11 cellular contexts compared by ENCODE assay signal in genomic region chr20:33827629-33828325, GRCh38. TPM values are rescaled to one million over a fixed set of nuclear protein-coding genes. Genes with fewer than 3 reads are reported as not detected.
DNase-seq lines count a peak whose midpoint lies in the region; ATAC-seq and TF ChIP-seq lines count a peak whose summit lies in the region.
"Had no signal": no experiment of that assay in that cellular context is flagged by ENCODE, and none has a peak within 500 bp of the region (broad histone marks: within the 10 kb centered on the region; RNA-seq: fewer than 3 reads in every experiment).

No MANE protein-coding gene starts in this region.

- intact Hi-C loops in mucosa of descending colon (cut with DNase I, micrococcal nuclease), result no loop called here

- H3K9ac ChIP-seq in Karpas-422 (ENCODE audit: low read length), result no peak overlapping the region

- DNase-seq in Karpas-422, result no peak
- no peak for DNase-seq in T-helper 17 cell
- DNase-seq in hepatocyte (ENCODE audit: low spot score), result no peak
- DNase-seq in HUDEP-2 (lab: John Stamatoyannopoulos, UW; ENCODE audit: unreplicated experiment in 76 of 76), result no peak
- DNase-seq in inferior parietal cortex (ENCODE audit: extremely low spot score), result no peak
- no peak for DNase-seq in mucosa of descending colon
- DNase-seq: hypothalamus, NCI-H1048, T-helper 9 cell had no signal

- WGBS in hepatocyte (ENCODE audit: low lambda C conversion rate, missing lambda C conversion rate), result 78% methylated on average over 4 of the region's 4 CpGs

- H3K27me3 ChIP-seq in Karpas-422 (ENCODE audit: low read length) (no peaks in the 10 kb centered on the region), hepatocyte (no peaks in the 10 kb centered on the region)

- TF ChIP-seq CTCF in hepatocyte (IDR thresholded peaks at IDR 0.05; ENCODE audit: poor library complexity) (no peak), mucosa of descending colon (IDR thresholded peaks at IDR 0.05) (no peak)

- H3K4me2 ChIP-seq in Karpas-422 (ENCODE audit: low read depth, low read length, poor library complexity, severe bottlenecking), result peak overlapping the region; percentile 2
- peak overlapping the region; percentile 56 for H3K4me2 ChIP-seq in hepatocyte

- ATAC-seq in T-helper 17 cell, result no peak
- no peak for ATAC-seq in stimulated activated memory B cell treated with anti-CD40 and anti-IgM and Interleukin-4, amounts not matched to agents 10 μg/mL and 1 μg/mL and 100 μg/mL, for 72 hours
- ATAC-seq in mucosa of descending colon, result no peak
- ATAC-seq: HCT116 had no signal

- H3K27me3 Mint-ChIP-seq in T-helper 17 cell, result no peaks in the 10 kb centered on the region
- no peaks in the 10 kb centered on the region for H3K27me3 Mint-ChIP-seq in stimulated activated memory B cell treated with anti-CD40 and anti-IgM and Interleukin-4, amounts not matched to agents 10 μg/mL and 1 μg/mL and 100 μg/mL, for 72 hours

- no peaks in the 10 kb centered on the region for H3K9me3 ChIP-seq in Karpas-422 (ENCODE audit: low read length)
- H3K9me3 ChIP-seq in T-helper 17 cell (ENCODE audit: control insufficient read depth, low read length, poor library complexity, severe bottlenecking), result no peaks in the 10 kb centered on the region
- H3K9me3 ChIP-seq in hepatocyte (ENCODE audit: low read depth), result no peaks in the 10 kb centered on the region
- no peaks in the 10 kb centered on the region for H3K9me3 ChIP-seq in mucosa of descending colon

- 0 out of 2 replicates have a peak, but pooled peaks cover 3% of the 10 kb centered on the region for H3K36me3 ChIP-seq in Karpas-422 (ENCODE audit: insufficient read depth, low read length)
- H3K36me3 ChIP-seq in hepatocyte (replicated peaks; ENCODE audit: insufficient read depth, low read depth), result no peaks in the 10 kb centered on the region
- H3K36me3 ChIP-seq in mucosa of descending colon (ENCODE audit: low read depth), result no peaks in the 10 kb centered on the region

- H3K36me3 Mint-ChIP-seq in T-helper 17 cell (ENCODE audit: low read depth), result no peaks in the 10 kb centered on the region
- H3K36me3 Mint-ChIP-seq in stimulated activated memory B cell treated with anti-CD40 and anti-IgM and Interleukin-4, amounts not matched to agents 10 μg/mL and 1 μg/mL and 100 μg/mL, for 72 hours, result peaks cover 19% of the 10 kb centered on the region

- H3K9me3 Mint-ChIP-seq in stimulated activated memory B cell treated with anti-CD40 and anti-IgM and Interleukin-4, amounts not matched to agents 10 μg/mL and 1 μg/mL and 100 μg/mL, for 72 hours, result no peaks in the 10 kb centered on the region

- H3K9me2 ChIP-seq in Karpas-422 (replicated peaks; ENCODE audit: insufficient read depth, low read length), result no peaks in the 10 kb centered on the region
- H3K9me2 ChIP-seq in hepatocyte (replicated peaks; ENCODE audit: insufficient read depth), result no peaks in the 10 kb centered on the region

- H3K4me1 ChIP-seq in Karpas-422 (ENCODE audit: low read length) (peaks cover 36% of the 10 kb centered on the region), hepatocyte (ENCODE audit: insufficient read depth) (peaks cover 81% of the 10 kb centered on the region), mucosa of descending colon (ENCODE audit: low read depth) (peaks cover 84% of the 10 kb centered on the region)

- peaks cover 97% of the 10 kb centered on the region for H3K79me2 ChIP-seq in Karpas-422 (ENCODE audit: low read length)
- H3K79me2 ChIP-seq in hepatocyte, result peaks cover 95% of the 10 kb centered on the region

- H2AFZ ChIP-seq in Karpas-422 (ENCODE audit: low read length) (no peak overlapping the region), hepatocyte (no peak overlapping the region)

- H3K27ac ChIP-seq in Karpas-422 (ENCODE audit: low read length) (no peak overlapping the region), hepatocyte (peak overlapping the region; percentile 84)

- peaks cover 33% of the 10 kb centered on the region; the same call in 1 of the 2 replicates for H4K20me1 ChIP-seq in Karpas-422 (ENCODE audit: insufficient read depth, low read depth, low read length)
- peaks cover 100% of the 10 kb centered on the region for H4K20me1 ChIP-seq in hepatocyte (ENCODE audit: insufficient read depth, poor library complexity, severe bottlenecking)

- no peak overlapping the region for H3K4me3 ChIP-seq in Karpas-422 (ENCODE audit: low read length)
- H3K4me3 ChIP-seq in hepatocyte, result no peak overlapping the region
- H3K4me3 ChIP-seq in mucosa of descending colon, result no peak overlapping the region

- H3K4me3 Mint-ChIP-seq in T-helper 17 cell, result no peak overlapping the region
- no peak overlapping the region for H3K4me3 Mint-ChIP-seq in stimulated activated memory B cell treated with anti-CD40 and anti-IgM and Interleukin-4, amounts not matched to agents 10 μg/mL and 1 μg/mL and 100 μg/mL, for 72 hours

- H3K4me1 Mint-ChIP-seq in T-helper 17 cell, result peaks cover 58% of the 10 kb centered on the region
- H3K4me1 Mint-ChIP-seq in stimulated activated memory B cell treated with anti-CD40 and anti-IgM and Interleukin-4, amounts not matched to agents 10 μg/mL and 1 μg/mL and 100 μg/mL, for 72 hours, result peaks cover 76% of the 10 kb centered on the region

- H3K27ac Mint-ChIP-seq in T-helper 17 cell, result peak overlapping the region; percentile 14
- peak overlapping the region; percentile 31 for H3K27ac Mint-ChIP-seq in stimulated activated memory B cell treated with anti-CD40 and anti-IgM and Interleukin-4, amounts not matched to agents 10 μg/mL and 1 μg/mL and 100 μg/mL, for 72 hours

RNA-seq across cellular contexts. Expression of gene CHMP4B, which starts 16.6 kb away (rescaled TPM):
- 33.8 and 45.5 TPM in 2 replicates for total RNA-seq in Karpas-422 (2014; rRNA removed; shearing (Covaris generic); ENCODE audit: low replicate concordance)
- total RNA-seq in T-helper 17 cell (10 to 100 TPM; 48.6 to 50.6 TPM), hepatocyte (95.1 and 101 TPM in 2 replicates), mucosa of descending colon (100 to 1,000 TPM; 167 to 230 (median 184) TPM)
- 7.3 and 8.1 TPM in 2 replicates for polyA plus RNA-seq in hepatocyte
